Comparison of ENCODE assay signal across 13 cellular contexts in the genomic region with DNA sequence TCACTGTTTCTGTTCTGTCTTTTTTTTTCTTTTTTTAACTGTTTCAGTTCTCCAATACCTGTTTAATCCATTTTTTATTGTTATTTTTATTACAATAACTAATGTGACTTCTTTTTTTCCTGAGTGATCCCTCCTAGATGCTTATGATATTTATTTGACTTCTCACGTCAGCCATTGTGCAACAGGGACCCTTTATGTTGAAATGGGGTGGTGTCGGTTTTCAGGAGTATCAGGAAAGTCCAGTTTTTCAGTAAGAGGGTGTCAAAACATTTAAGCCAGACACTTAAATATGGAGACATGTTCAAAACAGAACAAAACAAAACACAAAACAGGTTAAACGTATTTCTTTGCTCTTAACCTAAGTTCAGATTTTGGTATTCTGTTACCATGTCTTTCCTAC.
"Had no signal": no experiment of that assay in that cellular context is flagged by ENCODE, and none has a peak within 500 bp of the region (broad histone marks: within the 10 kb centered on the region; RNA-seq: fewer than 3 reads in every experiment).

No MANE protein-coding gene starts in this region.

- H3K4me3 Mint-ChIP-seq: activated T-helper 1 cell treated with anti-CD3 and anti-CD28 coated beads, Interleukin-12 subunit alpha, Interleukin-12 subunit beta, Interleukin-2, Interleukin-4 antibody, amounts not matched to agents 30 ng/mL and 10 ng/mL and 1 ng/mL, durations not matched to agents 14 hours and 24 hours and 36 hours; natural killer cell; stimulated activated effector memory CD8-positive, alpha-beta T cell treated with anti-CD3 and anti-CD28 coated beads, Interleukin-12 subunit alpha, Interleukin-12 subunit beta, amount 100 ng/mL, for 72 hours had no signal

- H3K4me1 ChIP-seq: left lung, parathyroid adenoma had no signal

- ATAC-seq: activated CD4-positive, CD25-positive, alpha-beta regulatory T cell treated with anti-CD3 and anti-CD28 coated beads, Interleukin-2, amount 50 U/mL, for 24 hours; left lung; natural killer cell; stimulated activated effector memory CD8-positive, alpha-beta T cell treated with anti-CD3 and anti-CD28 coated beads, Interleukin-12 subunit alpha, Interleukin-12 subunit beta, amount 100 ng/mL, for 72 hours had no signal

- H3K27ac ChIP-seq: epithelial cell of prostate, left lung, neutrophil, parathyroid adenoma had no signal

- DNase-seq: activated naive CD4-positive, alpha-beta T cell; central memory CD4-positive, alpha-beta T cell; effector memory CD4-positive, alpha-beta T cell; kidney; left lung; natural killer cell; T-helper 9 cell had no signal

- H3K9ac ChIP-seq: parathyroid adenoma had no signal

- H3K4me3 ChIP-seq: left lung had no signal

- H3K27ac Mint-ChIP-seq: activated T-helper 1 cell treated with anti-CD3 and anti-CD28 coated beads, Interleukin-12 subunit alpha, Interleukin-12 subunit beta, Interleukin-2, Interleukin-4 antibody, amounts not matched to agents 30 ng/mL and 10 ng/mL and 1 ng/mL, durations not matched to agents 14 hours and 24 hours and 36 hours; natural killer cell; stimulated activated effector memory CD8-positive, alpha-beta T cell treated with anti-CD3 and anti-CD28 coated beads, Interleukin-12 subunit alpha, Interleukin-12 subunit beta, amount 100 ng/mL, for 72 hours had no signal

- H3K36me3 Mint-ChIP-seq: natural killer cell; stimulated activated effector memory CD8-positive, alpha-beta T cell treated with anti-CD3 and anti-CD28 coated beads, Interleukin-12 subunit alpha, Interleukin-12 subunit beta, amount 100 ng/mL, for 72 hours had no signal

- H3K79me2 ChIP-seq: parathyroid adenoma had no signal

- H3K9me3 Mint-ChIP-seq: activated T-helper 1 cell treated with anti-CD3 and anti-CD28 coated beads, Interleukin-12 subunit alpha, Interleukin-12 subunit beta, Interleukin-2, Interleukin-4 antibody, amounts not matched to agents 30 ng/mL and 10 ng/mL and 1 ng/mL, durations not matched to agents 14 hours and 24 hours and 36 hours; stimulated activated effector memory CD8-positive, alpha-beta T cell treated with anti-CD3 and anti-CD28 coated beads, Interleukin-12 subunit alpha, Interleukin-12 subunit beta, amount 100 ng/mL, for 72 hours had no signal

- H3K4me1 Mint-ChIP-seq: natural killer cell; stimulated activated effector memory CD8-positive, alpha-beta T cell treated with anti-CD3 and anti-CD28 coated beads, Interleukin-12 subunit alpha, Interleukin-12 subunit beta, amount 100 ng/mL, for 72 hours had no signal

- H3K9me3 ChIP-seq: left lung, neutrophil had no signal

- H3K27me3 ChIP-seq: left lung, neutrophil had no signal

- H2AFZ ChIP-seq: parathyroid adenoma had no signal

- H3K36me3 ChIP-seq: left lung, neutrophil had no signal
